8 cellular contexts compared by ENCODE assay signal in the genomic region with DNA sequence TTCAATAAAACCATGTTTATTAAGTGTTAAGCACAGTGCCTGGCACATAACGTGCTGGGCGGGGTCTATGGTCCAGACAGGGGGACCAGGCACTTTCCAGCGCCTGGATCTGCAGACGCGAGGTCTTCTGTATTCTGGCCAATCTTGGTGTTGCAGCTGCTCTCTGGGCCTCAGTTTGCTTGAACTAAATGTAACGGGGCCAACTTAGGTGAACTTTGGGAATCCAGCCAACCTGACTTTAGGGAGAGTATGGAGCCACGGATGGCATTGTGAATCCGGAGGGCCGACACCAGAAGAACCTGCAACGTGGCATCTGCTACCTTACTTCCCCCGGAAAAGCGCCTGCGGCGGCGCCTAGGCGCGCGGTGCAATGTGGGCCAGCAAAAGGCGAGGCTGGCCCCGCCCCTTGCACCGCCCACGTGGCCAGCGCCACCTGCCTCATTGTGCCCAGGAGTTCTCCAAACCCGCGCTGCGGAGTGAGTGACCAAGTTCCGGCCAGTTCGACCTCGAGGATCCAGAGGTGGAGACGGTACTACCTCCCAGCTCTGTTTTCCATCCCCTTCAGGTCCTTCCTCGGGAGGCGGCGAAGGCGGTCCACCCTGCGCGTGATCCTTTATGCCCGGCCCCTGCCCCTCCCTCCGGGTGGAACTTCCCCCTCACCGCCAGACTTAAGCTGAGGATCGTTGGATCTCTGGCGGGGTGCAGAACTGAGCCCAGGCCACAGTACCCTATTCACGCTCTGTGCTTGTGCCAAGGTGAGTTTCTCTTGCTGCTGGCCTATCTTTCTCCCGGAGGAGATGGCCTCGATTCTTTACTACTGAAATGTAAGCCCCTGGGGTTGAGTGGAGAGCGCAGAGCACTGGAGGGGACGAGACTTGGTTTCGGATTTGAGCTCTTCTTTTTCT. TPM values are rescaled to one million over a fixed set of nuclear protein-coding genes. Genes with fewer than 3 reads are reported as not detected.
DNase-seq lines count a peak whose midpoint lies in the region; ATAC-seq and TF ChIP-seq lines count a peak whose summit lies in the region.

Gene AKR1A1 (plus strand): TSS at position 426 of the 905 bp plus-strand sequence. CDS start 10,969 bp downstream, outside the sequence.

- H3K27ac ChIP-seq in CD4-positive, CD25-positive, alpha-beta regulatory T cell (ENCODE audit: insufficient read depth, low read length, poor library complexity, severe bottlenecking): peak within 1 kb of the TSS; percentile 89
- H3K27ac ChIP-seq in dorsolateral prefrontal cortex: peak within 1 kb of the TSS; percentile 48 to 98 (median 89)
- H3K27ac ChIP-seq in right lobe of liver: peak within 1 kb of the TSS; percentile 70 to 87 (median 81)

- H3K4me1 Mint-ChIP-seq in CD4-positive, CD25-positive, alpha-beta regulatory T cell: peaks cover 11 to 29% (median 17%) of the 10 kb centered on the region in 4 donors

- TF ChIP-seq POLR2A in right lobe of liver (IDR thresholded peaks at IDR 0.05): peak; percentile 82

- no peaks in the 10 kb centered on the region for H3K27me3 ChIP-seq in CD4-positive, CD25-positive, alpha-beta regulatory T cell (ENCODE audit: control insufficient read depth, insufficient read depth, low read length)
- no peaks in the 10 kb centered on the region for H3K27me3 ChIP-seq in dorsolateral prefrontal cortex
- H3K27me3 ChIP-seq in right lobe of liver: no peaks in the 10 kb centered on the region

- peak; percentile 98 to 99 for ATAC-seq in CD4-positive, CD25-positive, alpha-beta regulatory T cell (ENCODE audit: low read depth in 2 of 2)
- peak; percentile 93 for ATAC-seq in GM19438 (IDR thresholded peaks at IDR 0.05; ENCODE audit: low read depth, unreplicated experiment)
- peak; percentile 84 for ATAC-seq in HG03571 (IDR thresholded peaks at IDR 0.05; ENCODE audit: unreplicated experiment)
- ATAC-seq in right lobe of liver: peak; percentile 89 to 94 (median 90)

- TF ChIP-seq CTCF in dorsolateral prefrontal cortex (IDR thresholded peaks at IDR 0.05 in 54 of 56, conservative IDR thresholded peaks at IDR 0.05 in 2 of 56; ENCODE audit: low read depth in 1 of 56, partially characterized antibody in 56 of 56) (peak in 37 of 56 donors; percentile 9 to 62 (median 33)), right lobe of liver (IDR thresholded peaks at IDR 0.05) (no peak)

- H3K27ac Mint-ChIP-seq in CD4-positive, CD25-positive, alpha-beta regulatory T cell: peak within 1 kb of the TSS; percentile 97 to 98 (median 97)

- H3K27me3 Mint-ChIP-seq in CD4-positive, CD25-positive, alpha-beta regulatory T cell: no peaks in the 10 kb centered on the region

- H3K36me3 ChIP-seq in CD4-positive, CD25-positive, alpha-beta regulatory T cell (ENCODE audit: control insufficient read depth, insufficient read depth, low read length): no peaks in the 10 kb centered on the region
- H3K36me3 ChIP-seq in right lobe of liver: no peaks in the 10 kb centered on the region

- peak within 1 kb of the TSS; percentile 94 to 98 (median 97) for H3K4me3 Mint-ChIP-seq in CD4-positive, CD25-positive, alpha-beta regulatory T cell

- peaks cover 20% of the 10 kb centered on the region for H3K4me1 ChIP-seq in CD4-positive, CD25-positive, alpha-beta regulatory T cell (ENCODE audit: control insufficient read depth, insufficient read depth, low read length, poor library complexity, severe bottlenecking)
- H3K4me1 ChIP-seq in right lobe of liver: peaks cover 0 to 43% (median 15%) of the 10 kb centered on the region in 4 donors

- intact Hi-C loops in dorsolateral prefrontal cortex (cut with DNase I): loop anchor here (1.0 to 5.0 kb wide), 5 partner anchors 29 to 50 kb away; partner anchors contain the start of genes CCDC163 (in 2 of the 2), MMACHC (in 2 of the 2), NASP (in 2 of the 2) and PRDX1 (in 2 of the 2)
- intact Hi-C loops in right lobe of liver (cut with DNase I): no loop called here

- WGBS in right lobe of liver (ENCODE audit: insufficient coverage, low coverage, low lambda C conversion rate, missing lambda C conversion rate): 0% methylated on average over 29 of the region's 47 CpGs

- H3K9me3 ChIP-seq in CD4-positive, CD25-positive, alpha-beta regulatory T cell (ENCODE audit: control insufficient read depth in 2 of 2, low read length in 2 of 2): no peaks in the 10 kb centered on the region
- H3K9me3 ChIP-seq in right lobe of liver: no peaks in the 10 kb centered on the region

- DNase-seq in CD4-positive, CD25-positive, alpha-beta regulatory T cell: peak; percentile 79 to 94 (median 87)
- DNase-seq in NCI-H82 (lab: John Stamatoyannopoulos, UW) (peak; percentile 97), dorsolateral prefrontal cortex (peak; percentile 74 to 90 (median 84)), right lobe of liver (peak; percentile 92 to 94 (median 93))
- DNase-seq in activated CD4-positive, alpha-beta T cell treated with anti-CD3 and anti-CD28 coated beads, Interleukin-2, amount 50 U/mL, for 48 hours: peak; percentile 90 to 92
- DNase-seq in stimulated activated CD4-positive, alpha-beta T cell treated with anti-CD3 and anti-CD28 coated beads, Interleukin-4, amount 100 ng/mL, for 4 hours: peak; percentile 86 to 89

- H3K36me3 Mint-ChIP-seq in CD4-positive, CD25-positive, alpha-beta regulatory T cell: peaks cover 2% of the 10 kb centered on the region

- peaks cover 0 to 1% (median 0%) of the 10 kb centered on the region in 7 donors for H3K9me3 Mint-ChIP-seq in CD4-positive, CD25-positive, alpha-beta regulatory T cell

- peak within 1 kb of the TSS; percentile 98 for H3K4me3 ChIP-seq in CD4-positive, CD25-positive, alpha-beta regulatory T cell (ENCODE audit: low read depth, low read length)
- H3K4me3 ChIP-seq in dorsolateral prefrontal cortex (peak within 1 kb of the TSS; percentile 56 to 97 (median 79)), right lobe of liver (peak within 1 kb of the TSS; percentile 68 to 85 (median 79))

RNA-seq across cellular contexts. Expression of gene AKR1A1, which starts in this region (rescaled TPM):
- 53.1 TPM for total RNA-seq in CD4-positive, CD25-positive, alpha-beta regulatory T cell
- polyA plus RNA-seq in CD4-positive, CD25-positive, alpha-beta regulatory T cell: 100 to 1,000 TPM in 2 of 4 donors, 10 to 100 TPM in 2; 78.7 to 117 (median 97.0) TPM
- 100 to 1,000 TPM in 1 of 120 experiments, 10 to 100 TPM in 119; 34.4 to 104 (median 68.7) TPM for total RNA-seq in dorsolateral prefrontal cortex
- total RNA-seq in right lobe of liver: 100 to 1,000 TPM; 115 to 308 (median 220) TPM

Comparison
In these comparisons a context has a peak if more than half of its experiments do, and no peak if none do; other contexts are left out.
1. Peak in every context shown above with its lines: DNase-seq, ATAC-seq, H3K4me3 ChIP-seq and H3K27ac ChIP-seq.
2. CTCF ChIP-seq: peak in dorsolateral prefrontal cortex (37 of 56); none in right lobe of liver (0 of 4).
3. intact Hi-C loops: an anchor here in dorsolateral prefrontal cortex (1.0 to 5.0 kb wide); none called in right lobe of liver.